8 cellular contexts compared by ENCODE assay signal in genomic region chr17:6651483-6652452, GRCh38. TPM values are rescaled to one million over a fixed set of nuclear protein-coding genes. Genes with fewer than 3 reads are reported as not detected.
DNase-seq lines count a peak whose midpoint lies in the region; ATAC-seq and TF ChIP-seq lines count a peak whose summit lies in the region.

TSS of gene C17orf100 (plus strand) at chr17:6651762. CDS start at chr17:6651914, 152 bp downstream.
TSS of gene MED31 (minus strand) at chr17:6651605. CDS start at chr17:6651528, 77 bp downstream.

- peak within 1 kb of the TSS; percentile 78 for H3K4me3 ChIP-seq in PC-9
- H3K4me3 ChIP-seq in esophagus (ENCODE audit: low read depth in 1 of 2, low read length in 2 of 2) = peak within 1 kb of the TSS; percentile 67 to 97
- H3K4me3 ChIP-seq in mucosa of stomach (ENCODE audit: low read length) = peak within 1 kb of the TSS; percentile 96

- H3K27ac ChIP-seq in PC-9 (peak within 1 kb of the TSS; percentile 72), esophagus (ENCODE audit: low read depth in 2 of 2, low read length in 1 of 2) (peak within 1 kb of the TSS; percentile 93 to 97)

- H2AFZ ChIP-seq in PC-9 = peak within 1 kb of the TSS; percentile 89

- H3K36me3 ChIP-seq in PC-9 (ENCODE audit: low read depth) (peaks cover 17% of the 10 kb centered on the region), esophagus (ENCODE audit: control insufficient read depth in 2 of 2, insufficient read depth in 2 of 2, low read length in 1 of 2) (peaks cover 0 to 3% of the 10 kb centered on the region in 2 donors), mucosa of stomach (ENCODE audit: control insufficient read depth, insufficient read depth, low read length) (no peaks in the 10 kb centered on the region)

- intact Hi-C loops in PC-9 (cut with micrococcal nuclease; ENCODE audit: unreplicated experiment) = no loop called here

- H4K20me1 ChIP-seq in PC-9 (ENCODE audit: insufficient read depth) = peaks cover 29% of the 10 kb centered on the region

- H3K36me3 Mint-ChIP-seq in activated T-cell treated with anti-CD3 and anti-CD28 coated beads, Interleukin-2, amount 50 U/mL, for 4 hours (ENCODE audit: insufficient read depth) = peaks cover 24% of the 10 kb centered on the region

- ATAC-seq in GM21619 (IDR thresholded peaks at IDR 0.05; ENCODE audit: unreplicated experiment) = peak; percentile 87
- peak; percentile 97 for ATAC-seq in activated T-cell treated with anti-CD3 and anti-CD28 coated beads, Interleukin-2, amount 50 U/mL, for 4 hours

- H3K27me3 ChIP-seq in PC-9 (ENCODE audit: insufficient read depth, low read depth) (no peaks in the 10 kb centered on the region), esophagus (ENCODE audit: control insufficient read depth in 1 of 2, insufficient read depth in 2 of 2, low read length in 2 of 2) (no peaks in the 10 kb centered on the region), mucosa of stomach (ENCODE audit: control insufficient read depth, insufficient read depth, low read length) (peaks cover 18% of the 10 kb centered on the region)

- no peaks in the 10 kb centered on the region for H3K9me2 ChIP-seq in PC-9 (ENCODE audit: insufficient read depth)

- TSS peak; percentile 59 for BruUV-seq in PC-9 (replicated peaks; lab: Mats Ljungman, UMichigan)

- peaks cover 17% of the 10 kb centered on the region for H3F3A ChIP-seq in PC-9 (ENCODE audit: insufficient read depth, low read depth)

- DNase-seq in DMS114 treated with DMSO at 0.1 percent for 48 hours (lab: John Stamatoyannopoulos, UW; ENCODE audit: unreplicated experiment) = peak; percentile 87
- peak; percentile 96 for DNase-seq in KBM-7
- peak; percentile 89 to 98 for DNase-seq in PC-9
- peak; percentile 89 for DNase-seq in activated T-cell treated with anti-CD3 and anti-CD28 coated beads, Interleukin-2, amount 50 U/mL, for 4 hours
- DNase-seq in stimulated activated CD8-positive, alpha-beta memory T cell treated with anti-CD3 and anti-CD28 coated beads, Interleukin-4, amount 100 ng/mL, for 48 hours = peak; percentile 97

- CTCF ChIA-PET in PC-9 (lab: Charles Lee) = no interaction called here

- H3K9ac ChIP-seq in mucosa of stomach (ENCODE audit: low read length) = peak within 1 kb of the TSS; percentile 87

- peak within 1 kb of the TSS; percentile 96 for H3K4me3 Mint-ChIP-seq in activated T-cell treated with anti-CD3 and anti-CD28 coated beads, Interleukin-2, amount 50 U/mL, for 4 hours

- H3K79me2 ChIP-seq in PC-9 (ENCODE audit: low read depth) = peaks cover 55% of the 10 kb centered on the region

- peaks cover 37% of the 10 kb centered on the region for H3K4me1 ChIP-seq in PC-9 (replicated peaks; ENCODE audit: insufficient read depth)
- H3K4me1 ChIP-seq in esophagus (ENCODE audit: control insufficient read depth in 2 of 2, insufficient read depth in 2 of 2, low read length in 1 of 2) = peaks cover 0 to 9% of the 10 kb centered on the region in 2 donors
- peaks cover 40% of the 10 kb centered on the region for H3K4me1 ChIP-seq in mucosa of stomach (ENCODE audit: control insufficient read depth, insufficient read depth, low read length)

- H3K4me1 Mint-ChIP-seq in activated T-cell treated with anti-CD3 and anti-CD28 coated beads, Interleukin-2, amount 50 U/mL, for 4 hours (ENCODE audit: low read depth) = peaks cover 65% of the 10 kb centered on the region

- no peaks in the 10 kb centered on the region for H3K9me3 Mint-ChIP-seq in activated T-cell treated with anti-CD3 and anti-CD28 coated beads, Interleukin-2, amount 50 U/mL, for 4 hours

- no peak for TF ChIP-seq CTCF in PC-9 (conservative IDR thresholded peaks at IDR 0.05)

- H3K27me3 Mint-ChIP-seq in activated T-cell treated with anti-CD3 and anti-CD28 coated beads, Interleukin-2, amount 50 U/mL, for 4 hours (ENCODE audit: low read depth) = no peaks in the 10 kb centered on the region

- in situ Hi-C loops in KBM-7 (cut with MboI; ENCODE audit: low pct_unique_long_range_greater_than_20kb, low sequenced_read_pairs) = no loop called here

- POLR2A ChIA-PET in PC-9 (lab: Charles Lee; ENCODE audit: unreplicated experiment) = interaction anchor here (0.7 to 0.8 kb wide), 2 partner anchors 25 to 80 kb away, joined by 3 to 8 read pairs; no protein-coding TSS in a partner anchor

- WGBS in esophagus, 2 donors = 2 to 3% methylated on average over 64 to 79 of the region's 79 CpGs

- H3K9me3 ChIP-seq in PC-9 (ENCODE audit: insufficient read depth, low read depth) = no peaks in the 10 kb centered on the region
- H3K9me3 ChIP-seq in esophagus (ENCODE audit: control insufficient read depth in 2 of 2, insufficient read depth in 1 of 2, low read depth in 1 of 2, low read length in 1 of 2) = no peaks in the 10 kb centered on the region
- no peaks in the 10 kb centered on the region for H3K9me3 ChIP-seq in mucosa of stomach (ENCODE audit: control insufficient read depth, low read length)

- H3K4me2 ChIP-seq in PC-9 = peak within 1 kb of the TSS; percentile 90

RNA-seq across cellular contexts. Expression of gene C17orf100, which starts in this region (rescaled TPM):
- 2.3 and 4.4 TPM in 2 replicates for total RNA-seq in PC-9 (2021)
- 1 to 10 TPM in 2 of 3 donors, under 1 TPM in 1; 0.90 to 1.8 (median 1.1) TPM for total RNA-seq in activated T-cell treated with anti-CD3 and anti-CD28 coated beads, Interleukin-2, amount 50 U/mL, for 4 hours
- polyA plus RNA-seq in esophagus = 1 to 10 TPM; 2.1 to 2.9 TPM

RNA-seq across cellular contexts. Expression of gene MED31, which starts in this region (rescaled TPM):
- total RNA-seq in PC-9 (2021) = 19.2 and 41.4 TPM in 2 replicates
- total RNA-seq in activated T-cell treated with anti-CD3 and anti-CD28 coated beads, Interleukin-2, amount 50 U/mL, for 4 hours = 10 to 100 TPM; 20.6 to 28.1 (median 25.2) TPM
- polyA plus RNA-seq in esophagus = 10 to 100 TPM; 18.1 to 34.6 TPM

Comparison
In these comparisons a context has a peak if more than half of its experiments do, and no peak if none do; other contexts are left out.
1. Peak in every context shown above with its lines: DNase-seq, ATAC-seq, H3K4me3 ChIP-seq and H3K27ac ChIP-seq.